In genomic region chr19:31348416-31349159, GRCh38 we compare ENCODE assay signal across 1 cellular context.
TF ChIP-seq lines count a peak whose summit lies in the region.

No MANE protein-coding gene starts in this region.

TF ChIP-seq in GM23338, 12 proteins besides CTCF, POLR2A, EP300 and RAD21 (continued from another document):
- TF ChIP-seq REST (IDR thresholded peaks at IDR 0.05; ENCODE audit: unreplicated experiment), result no peak
- TF ChIP-seq ZNF114 (CRISPR knock-in tag; IDR thresholded peaks at IDR 0.05), result no peak
- TF ChIP-seq POLR2AphosphoS5 (IDR thresholded peaks at IDR 0.05; ENCODE audit: low read depth), result no peak
- no peak for TF ChIP-seq EZH2phosphoT487 (IDR thresholded peaks at IDR 0.05; ENCODE audit: unreplicated experiment)
- no peak for TF ChIP-seq NANOG (IDR thresholded peaks at IDR 0.05; ENCODE audit: borderline replicate concordance)
- TF ChIP-seq CREB1 (CRISPR knock-in tag; IDR thresholded peaks at IDR 0.05; ENCODE audit: low read depth), result no peak
